In genomic region chr4:6046526-6047129, GRCh38 we compare ENCODE assay signal across 22 cellular contexts. TPM values are rescaled to one million over a fixed set of nuclear protein-coding genes. Genes with fewer than 3 reads are reported as not detected.
"Had no signal": no experiment of that assay in that cellular context is flagged by ENCODE, and none has a peak within 500 bp of the region (broad histone marks: within the 10 kb centered on the region; RNA-seq: fewer than 3 reads in every experiment).

No MANE protein-coding gene starts in this region.

- ATAC-seq: naive thymus-derived CD4-positive, alpha-beta T cell; natural killer cell; psoas muscle; right cardiac atrium; right lobe of liver; stimulated activated effector memory CD8-positive, alpha-beta T cell treated with anti-CD3 and anti-CD28 coated beads, Interleukin-12 subunit alpha, Interleukin-12 subunit beta, amount 100 ng/mL, for 72 hours; stimulated activated naive B cell treated with anti-CD40 and anti-IgM and Interleukin-4, amounts not matched to agents 10 μg/mL and 1 μg/mL and 100 μg/mL, for 72 hours had no signal

- H3K4me1 ChIP-seq: parathyroid adenoma, psoas muscle, right lobe of liver, sigmoid colon, stomach, thyroid gland, tibial nerve, upper lobe of left lung, vagina had no signal

- H3K27ac ChIP-seq: neural progenitor cell, neutrophil, ovary, parathyroid adenoma, psoas muscle, right lobe of liver, sigmoid colon, stomach, thoracic aorta, thyroid gland, tibial nerve, upper lobe of left lung, vagina had no signal

- H3K27me3 ChIP-seq: neural progenitor cell, ovary, right lobe of liver, thyroid gland, upper lobe of left lung, vagina had no signal

- H2AFZ ChIP-seq: neural progenitor cell, parathyroid adenoma had no signal

- H3K36me3 ChIP-seq: neural progenitor cell, neutrophil, ovary, right lobe of liver, sigmoid colon, stomach, thoracic aorta, thyroid gland, tibial nerve, upper lobe of left lung, vagina had no signal

- H3K9me3 ChIP-seq: neutrophil, ovary, psoas muscle, right lobe of liver, sigmoid colon, stomach, thoracic aorta, thyroid gland, tibial nerve, upper lobe of left lung, vagina had no signal

- H3K4me2 ChIP-seq: neural progenitor cell had no signal

- H3K4me3 ChIP-seq: neural progenitor cell, ovary, psoas muscle, right lobe of liver, sigmoid colon, stomach, thoracic aorta, thyroid gland, tibial nerve, upper lobe of left lung, vagina had no signal

- DNase-seq: naive thymus-derived CD4-positive, alpha-beta T cell; natural killer cell; nucleus accumbens; ovary; psoas muscle; right cardiac atrium; right lobe of liver; sigmoid colon; stimulated activated CD4-positive, alpha-beta T cell treated with anti-CD3 and anti-CD28 coated beads, Interleukin-2, amount 100 ng/mL, for 24 hours; stimulated activated CD4-positive, alpha-beta T cell treated with anti-CD3 and anti-CD28 coated beads, Interleukin-4, amount 100 ng/mL, for 24 hours; stimulated activated naive B cell treated with anti-CD40 and anti-IgM and Interleukin-4, amounts not matched to agents 10 μg/mL and 1 μg/mL and 100 μg/mL, for 72 hours; stimulated activated naive CD4-positive, alpha-beta T cell treated with Interleukin-2 at 50 U/mL for 16 hours; thyroid gland; upper lobe of left lung had no signal

- H3K9ac ChIP-seq: neural progenitor cell, parathyroid adenoma had no signal

RNA-seq across cellular contexts. Expression of gene C4orf50, which starts 28.4 kb away (rescaled TPM):
- polyA plus RNA-seq: naive thymus-derived CD4-positive, alpha-beta T cell; psoas muscle had no signal
